ENCODE assay signal across 17 cellular contexts in the genomic region with DNA sequence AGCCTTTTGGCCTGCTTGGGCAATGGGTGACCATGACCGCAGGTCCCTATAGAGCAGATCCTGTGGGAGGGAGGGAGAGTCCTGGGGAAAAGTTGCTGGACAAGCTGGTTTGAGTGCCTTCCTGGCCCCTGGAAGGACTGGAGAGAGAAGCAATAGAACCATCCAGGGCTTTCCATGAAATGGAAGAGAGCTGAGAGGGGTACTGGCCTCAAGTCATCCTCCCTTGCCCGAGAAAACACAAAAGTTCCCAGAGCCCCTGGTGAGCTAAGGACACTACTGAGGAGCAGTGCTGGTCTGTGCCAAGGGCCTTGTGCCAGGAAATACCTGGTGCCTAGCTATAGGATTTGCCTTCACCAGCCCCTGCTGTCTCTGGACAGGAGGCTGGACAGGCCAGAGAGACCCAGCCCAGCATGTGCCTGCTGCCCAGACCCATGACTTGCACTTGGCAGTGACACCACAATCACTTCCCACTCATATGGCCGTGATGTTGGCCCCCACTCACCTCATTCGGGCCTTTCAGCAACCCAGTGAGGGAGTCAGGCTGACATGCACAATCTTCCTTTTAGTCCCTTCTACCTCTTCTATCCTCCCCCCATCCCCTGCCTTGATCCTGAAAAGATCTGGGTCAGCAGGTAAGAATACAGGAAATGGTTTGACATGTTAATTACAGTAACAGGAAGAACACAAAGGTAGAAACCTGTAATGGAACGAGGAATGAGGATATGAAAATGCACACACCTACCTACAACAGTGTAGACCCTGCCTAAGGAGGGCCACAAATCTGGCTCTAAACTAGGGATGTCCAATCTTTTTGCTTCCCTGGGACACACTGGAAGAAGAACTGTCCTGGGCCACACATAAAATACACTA. TPM values are rescaled to one million over a fixed set of nuclear protein-coding genes. Genes with fewer than 3 reads are reported as not detected.
DNase-seq lines count a peak whose midpoint lies in the region; ATAC-seq, FAIRE-seq and TF ChIP-seq lines count a peak whose summit lies in the region.
"Had no signal": no experiment of that assay in that cellular context is flagged by ENCODE, and none has a peak within 500 bp of the region (broad histone marks: within the 10 kb centered on the region; RNA-seq: fewer than 3 reads in every experiment).

No MANE protein-coding gene starts in this region.

- H3K27ac ChIP-seq in astrocyte (ENCODE audit: low read depth, low read length) (peak overlapping the region; percentile 4), spleen (peak overlapping the region in 7 of 8 donors; percentile 57 to 90 (median 72)), prostate gland (no peak overlapping the region)
- H3K27ac ChIP-seq: pancreas, suprapubic skin had no signal

- 52 to 67% (median 59%) methylated on average over 5 of the region's 5 CpGs for WGBS in spleen, 5 donors
- WGBS in prostate gland = 71% methylated on average over 5 of the region's 5 CpGs

- no peak overlapping the region for H3K4me3 ChIP-seq in astrocyte (ENCODE audit: insufficient read depth, low read depth, low read length)
- H3K4me3 ChIP-seq in spleen = peak overlapping the region in 1 of 8 donors; percentile 37
- no peak overlapping the region for H3K4me3 ChIP-seq in prostate gland
- H3K4me3 ChIP-seq: A549, pancreas, suprapubic skin had no signal

- no peak overlapping the region for H3K4me3 Mint-ChIP-seq in activated CD4-positive, alpha-beta T cell treated with anti-CD3 and anti-CD28 coated beads for 36 hours
- H3K4me3 Mint-ChIP-seq in astrocyte (ENCODE audit: unreplicated experiment) = no peak overlapping the region

- peak overlapping the region; percentile 77 for H3K27ac Mint-ChIP-seq in activated CD4-positive, alpha-beta T cell treated with anti-CD3 and anti-CD28 coated beads for 36 hours
- H3K27ac Mint-ChIP-seq in astrocyte (ENCODE audit: unreplicated experiment) = no peak overlapping the region

- peaks cover 82% of the 10 kb centered on the region for H3K4me1 Mint-ChIP-seq in activated CD4-positive, alpha-beta T cell treated with anti-CD3 and anti-CD28 coated beads for 36 hours
- peaks cover 34% of the 10 kb centered on the region for H3K4me1 Mint-ChIP-seq in astrocyte (ENCODE audit: low read depth, unreplicated experiment)

- POLR2A ChIA-PET in activated CD4-positive, alpha-beta T cell treated with anti-CD3 and anti-CD28 coated beads for 36 hours (lab: Charles Lee) = no interaction called here

- CTCF ChIA-PET in activated CD4-positive, alpha-beta T cell treated with anti-CD3 and anti-CD28 coated beads for 36 hours (lab: Charles Lee) = interaction anchor here (0.6 kb wide), 1 partner anchor 1191 kb away, joined by 4 read pairs; no protein-coding TSS in a partner anchor

- peaks cover 40% of the 10 kb centered on the region for H3K36me3 Mint-ChIP-seq in activated CD4-positive, alpha-beta T cell treated with anti-CD3 and anti-CD28 coated beads for 36 hours (ENCODE audit: low read depth)
- H3K36me3 Mint-ChIP-seq in astrocyte (ENCODE audit: low read depth, unreplicated experiment) = peaks cover 40% of the 10 kb centered on the region

- intact Hi-C loops in activated CD4-positive, alpha-beta T cell treated with anti-CD3 and anti-CD28 coated beads for 36 hours (cut with DNase I, micrococcal nuclease) = no loop called here
- intact Hi-C loops in spleen (cut with DNase I; ENCODE audit: low total_unique reads) (no loop called here), prostate gland (cut with DNase I) (no loop called here)

- H3K36me3 ChIP-seq in astrocyte (ENCODE audit: insufficient read depth, low read length) = peaks cover 48% of the 10 kb centered on the region
- peaks cover 7 to 88% (median 47%) of the 10 kb centered on the region in 6 donors for H3K36me3 ChIP-seq in spleen
- H3K36me3 ChIP-seq in prostate gland = peaks cover 0 to 9% of the 10 kb centered on the region in 2 donors

- peak; percentile 13 for ATAC-seq in activated CD4-positive, alpha-beta T cell treated with anti-CD3 and anti-CD28 coated beads for 36 hours
- ATAC-seq in HG02938 (IDR thresholded peaks at IDR 0.05; ENCODE audit: unreplicated experiment) = peak; percentile 24
- ATAC-seq in HG02759 (IDR thresholded peaks at IDR 0.05; ENCODE audit: unreplicated experiment) = no peak
- ATAC-seq: A549 had no signal

- H3K9me3 Mint-ChIP-seq in activated CD4-positive, alpha-beta T cell treated with anti-CD3 and anti-CD28 coated beads for 36 hours (ENCODE audit: low read depth) = no peaks in the 10 kb centered on the region
- H3K9me3 Mint-ChIP-seq in astrocyte (ENCODE audit: unreplicated experiment) = no peaks in the 10 kb centered on the region

- H3K9ac ChIP-seq in astrocyte (ENCODE audit: low read length) = no peak overlapping the region

- peaks cover 33% of the 10 kb centered on the region for H3K4me1 ChIP-seq in astrocyte (ENCODE audit: insufficient read depth, low read length)
- peaks cover 29 to 88% (median 79%) of the 10 kb centered on the region in 6 donors for H3K4me1 ChIP-seq in spleen
- H3K4me1 ChIP-seq in prostate gland (replicated peaks) = no peaks in the 10 kb centered on the region

- H3K9me3 ChIP-seq in astrocyte (ENCODE audit: insufficient read depth, low read depth, low read length) (no peaks in the 10 kb centered on the region), spleen (no peaks in the 10 kb centered on the region), prostate gland (no peaks in the 10 kb centered on the region)
- H3K9me3 ChIP-seq: A549, pancreas, suprapubic skin had no signal

- TF ChIP-seq POLR2A in spleen (IDR thresholded peaks at IDR 0.05) = no peak
- no peak for TF ChIP-seq POLR2A in prostate gland (IDR thresholded peaks at IDR 0.05)

- peaks cover 47% of the 10 kb centered on the region for H4K20me1 ChIP-seq in astrocyte (ENCODE audit: insufficient read depth, low read length)

- H3K27me3 ChIP-seq in astrocyte (ENCODE audit: insufficient read depth, low read length) (no peaks in the 10 kb centered on the region), spleen (replicated peaks in 1 of 7) (no peaks in the 10 kb centered on the region), prostate gland (replicated peaks; ENCODE audit: insufficient read depth) (no peaks in the 10 kb centered on the region)
- H3K27me3 ChIP-seq: pancreas, suprapubic skin had no signal

- no peak overlapping the region for H3K4me2 ChIP-seq in astrocyte (ENCODE audit: low read length)
- H3K4me2 ChIP-seq: A549 had no signal

- in situ Hi-C loops in GM13976 (cut with MboI; ENCODE audit: low sequenced_read_pairs, unreplicated experiment) = no loop called here

- no peak for TF ChIP-seq CTCF in astrocyte (IDR thresholded peaks at IDR 0.05; ENCODE audit: insufficient read depth, low read depth, low read length)
- no peak for TF ChIP-seq CTCF in spleen (IDR thresholded peaks at IDR 0.05 in 8 of 11, conservative IDR thresholded peaks at IDR 0.05 in 3 of 11)
- no peak for TF ChIP-seq CTCF in GM13976 (IDR thresholded peaks at IDR 0.05; ENCODE audit: borderline replicate concordance, control extremely low read depth, extremely low read depth, insufficient read depth, missing control alignments)
- no peak for TF ChIP-seq CTCF in prostate gland (IDR thresholded peaks at IDR 0.05)

- H2AFZ ChIP-seq in astrocyte (ENCODE audit: low read depth, low read length) = no peak overlapping the region

- no peak for DNase-seq in activated CD4-positive, alpha-beta T cell treated with anti-CD3 and anti-CD28 coated beads for 36 hours
- no peak for DNase-seq in activated CD4-positive, alpha-beta T cell treated with anti-CD3 and anti-CD28 coated beads for 48 hours
- DNase-seq in astrocyte (ENCODE audit: low read depth) = no peak
- DNase-seq in spleen = peak; percentile 82
- no peak for DNase-seq in GM13976 (ENCODE audit: low spot score)
- no peak for DNase-seq in prostate gland (ENCODE audit: low spot score)
- DNase-seq: activated CD4-positive, alpha-beta T cell treated with anti-CD3 and anti-CD28 coated beads for 4 hours; kidney glomerular epithelial cell; NCI-H2029 treated with DMSO at 0.1 percent for 48 hours; stimulated activated CD4-positive, alpha-beta T cell treated with anti-CD3 and anti-CD28 coated beads, Interleukin-4, amount 100 ng/mL, for 1 hour had no signal

- H3K27me3 Mint-ChIP-seq in activated CD4-positive, alpha-beta T cell treated with anti-CD3 and anti-CD28 coated beads for 36 hours = no peaks in the 10 kb centered on the region
- no peaks in the 10 kb centered on the region for H3K27me3 Mint-ChIP-seq in astrocyte (ENCODE audit: low read depth, unreplicated experiment)

- peaks cover 77% of the 10 kb centered on the region for H3K79me2 ChIP-seq in astrocyte (ENCODE audit: insufficient read depth, low read length)

- FAIRE-seq in astrocyte (lab: Jason Lieb, UNC) = no peak
- FAIRE-seq: A549, bronchial epithelial cell, GM19239, pancreas had no signal

RNA-seq across cellular contexts. Expression of gene SH3BP5L, which starts 7.0 kb away (rescaled TPM):
- total RNA-seq in activated CD4-positive, alpha-beta T cell treated with anti-CD3 and anti-CD28 coated beads for 36 hours = 10 to 100 TPM; 20.1 to 21.3 TPM
- 34.9 and 37.7 TPM in 2 replicates for total RNA-seq in astrocyte
- 10 to 100 TPM; 29.1 to 43.3 (median 30.7) TPM for total RNA-seq in spleen
- polyA plus RNA-seq in spleen = 10 to 100 TPM; 10.1 to 23.1 (median 11.3) TPM
- total RNA-seq in prostate gland = 10 to 100 TPM; 23.3 to 35.3 TPM

RNA-seq across cellular contexts. Expression of gene ZNF672, which starts 19.3 kb away (rescaled TPM):
- total RNA-seq in activated CD4-positive, alpha-beta T cell treated with anti-CD3 and anti-CD28 coated beads for 36 hours = 10 to 100 TPM; 39.5 to 49.4 TPM
- total RNA-seq in astrocyte = 16.2 and 20.6 TPM in 2 replicates
- total RNA-seq in spleen = 10 to 100 TPM; 32.6 to 43.1 (median 41.3) TPM
- polyA plus RNA-seq in spleen = 10 to 100 TPM; 13.2 to 19.8 (median 16.6) TPM
- total RNA-seq in prostate gland = 10 to 100 TPM; 44.2 to 63.1 TPM

RNA-seq across cellular contexts. Expression of gene ZNF692, which starts 40.1 kb away (rescaled TPM):
- total RNA-seq in activated CD4-positive, alpha-beta T cell treated with anti-CD3 and anti-CD28 coated beads for 36 hours = 10 to 100 TPM; 75.9 to 92.3 TPM
- total RNA-seq in astrocyte (39.0 and 41.4 TPM in 2 replicates), spleen (10 to 100 TPM; 33.5 to 81.1 (median 45.9) TPM), prostate gland (10 to 100 TPM; 65.0 to 99.7 TPM)
- polyA plus RNA-seq in spleen = 100 to 1,000 TPM in 2 of 3 donors, 10 to 100 TPM in 1; 57.1 to 138 (median 125) TPM

Comparison
In these comparisons a context has a peak if more than half of its experiments do, and no peak if none do; other contexts are left out.
1. H3K27ac ChIP-seq: peak in astrocyte (single experiment) and spleen (7 of 8); none in prostate gland (0 of 2).